In the genomic region with DNA sequence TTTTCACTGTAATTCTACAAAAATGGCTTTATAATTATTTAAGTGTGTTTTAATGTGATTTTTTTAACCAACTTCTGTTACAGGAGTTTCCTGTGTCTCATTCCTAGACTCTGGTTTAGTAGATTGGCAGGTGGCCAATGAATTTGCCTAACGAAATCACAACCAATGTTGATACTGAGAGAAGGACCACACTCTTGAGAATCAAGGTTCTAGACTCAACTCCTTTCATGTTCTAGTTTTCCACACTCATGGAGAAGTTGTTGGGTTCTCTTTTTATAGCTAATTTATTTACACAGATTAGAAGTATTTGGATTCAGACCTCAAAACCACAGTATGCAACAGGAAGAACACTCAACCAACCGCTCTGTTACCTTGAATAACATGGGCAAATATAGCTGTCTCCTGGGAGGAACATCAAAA, we compare ENCODE assay signal across 12 cellular contexts. TPM values are rescaled to one million over a fixed set of nuclear protein-coding genes. Genes with fewer than 3 reads are reported as not detected.
DNase-seq lines count a peak whose midpoint lies in the region; ATAC-seq, FAIRE-seq and TF ChIP-seq lines count a peak whose summit lies in the region.
"Had no signal": no experiment of that assay in that cellular context is flagged by ENCODE, and none has a peak within 500 bp of the region (broad histone marks: within the 10 kb centered on the region; RNA-seq: fewer than 3 reads in every experiment).

No MANE protein-coding gene starts in this region.

- no peaks in the 10 kb centered on the region for H3K9me3 Mint-ChIP-seq in activated T-helper 1 cell treated with anti-CD3 and anti-CD28 coated beads, Interleukin-12 subunit alpha, Interleukin-12 subunit beta, Interleukin-2, Interleukin-4 antibody, amounts not matched to agents 30 ng/mL and 10 ng/mL and 1 ng/mL, durations not matched to agents 14 hours and 24 hours and 36 hours

- H3K4me3 Mint-ChIP-seq in activated T-helper 1 cell treated with anti-CD3 and anti-CD28 coated beads, Interleukin-12 subunit alpha, Interleukin-12 subunit beta, Interleukin-2, Interleukin-4 antibody, amounts not matched to agents 30 ng/mL and 10 ng/mL and 1 ng/mL, durations not matched to agents 14 hours and 24 hours and 36 hours, result no peak overlapping the region

- in situ Hi-C loops in gastrocnemius medialis (cut with MboI; ENCODE audit: low sequenced_read_pairs in 4 of 4), result no loop called here

- TF ChIP-seq POLR2A in H54 (IDR thresholded peaks at IDR 0.05; ENCODE audit: low read depth, low read length) (no peak), gastrocnemius medialis (IDR thresholded peaks at IDR 0.05) (no peak)

- H3K36me3 Mint-ChIP-seq in activated T-helper 1 cell treated with anti-CD3 and anti-CD28 coated beads, Interleukin-12 subunit alpha, Interleukin-12 subunit beta, Interleukin-2, Interleukin-4 antibody, amounts not matched to agents 30 ng/mL and 10 ng/mL and 1 ng/mL, durations not matched to agents 14 hours and 24 hours and 36 hours (ENCODE audit: low read depth), result peaks cover 43% of the 10 kb centered on the region

- H3K9me3 ChIP-seq in gastrocnemius medialis, result no peaks in the 10 kb centered on the region

- H3K27me3 Mint-ChIP-seq in activated T-helper 1 cell treated with anti-CD3 and anti-CD28 coated beads, Interleukin-12 subunit alpha, Interleukin-12 subunit beta, Interleukin-2, Interleukin-4 antibody, amounts not matched to agents 30 ng/mL and 10 ng/mL and 1 ng/mL, durations not matched to agents 14 hours and 24 hours and 36 hours (ENCODE audit: insufficient read depth), result no peaks in the 10 kb centered on the region

- peaks cover 5 to 90% of the 10 kb centered on the region in 2 donors for H3K36me3 ChIP-seq in gastrocnemius medialis

- DNase-seq in DMS 273 (lab: John Stamatoyannopoulos, UW; ENCODE audit: unreplicated experiment) (peak; percentile 25), DMS 273 treated with DMSO at 0.1 percent for 48 hours (lab: John Stamatoyannopoulos, UW) (no peak), H54 (ENCODE audit: insufficient read length, low spot score) (no peak), iris pigment epithelial cell (ENCODE audit: low read depth) (peak; percentile 69), gastrocnemius medialis (no peak), left ventricle myocardium superior (no peak), GM20000 (ENCODE audit: low spot score) (no peak)
- no peak for DNase-seq in activated T-helper 1 cell treated with anti-CD3 and anti-CD28 coated beads, Interleukin-12 subunit alpha, Interleukin-12 subunit beta, Interleukin-2, Interleukin-4 antibody, amounts not matched to agents 30 ng/mL and 10 ng/mL and 1 ng/mL, durations not matched to agents 14 hours and 24 hours and 36 hours (ENCODE audit: low spot score)
- DNase-seq: 8988T, anterior cingulate cortex, foreskin fibroblast had no signal

- H3K27me3 ChIP-seq in gastrocnemius medialis, result no peaks in the 10 kb centered on the region

- intact Hi-C loops in activated T-helper 1 cell treated with anti-CD3 and anti-CD28 coated beads, Interleukin-12 subunit alpha, Interleukin-12 subunit beta, Interleukin-2, Interleukin-4 antibody, amounts not matched to agents 30 ng/mL and 10 ng/mL and 1 ng/mL, durations not matched to agents 14 hours and 24 hours and 36 hours (cut with micrococcal nuclease), result loop anchor here (5.0 kb wide), 1 partner anchor 34 kb away; no protein-coding TSS in a partner anchor
- intact Hi-C loops in gastrocnemius medialis (cut with DNase I; ENCODE audit: low total_unique reads) (no loop called here), left ventricle myocardium superior (cut with micrococcal nuclease) (no loop called here)

- ATAC-seq in gastrocnemius medialis (no peak), left ventricle myocardium superior (no peak)

- peaks cover 20% of the 10 kb centered on the region for H3K4me1 Mint-ChIP-seq in activated T-helper 1 cell treated with anti-CD3 and anti-CD28 coated beads, Interleukin-12 subunit alpha, Interleukin-12 subunit beta, Interleukin-2, Interleukin-4 antibody, amounts not matched to agents 30 ng/mL and 10 ng/mL and 1 ng/mL, durations not matched to agents 14 hours and 24 hours and 36 hours (ENCODE audit: low read depth)

- TF ChIP-seq CTCF in gastrocnemius medialis (IDR thresholded peaks at IDR 0.05 in 4 of 5, conservative IDR thresholded peaks at IDR 0.05 in 1 of 5), result no peak
- TF ChIP-seq CTCF in GM20000 (IDR thresholded peaks at IDR 0.05; ENCODE audit: extremely low read depth, missing control alignments), result no peak

- H3K27ac Mint-ChIP-seq in activated T-helper 1 cell treated with anti-CD3 and anti-CD28 coated beads, Interleukin-12 subunit alpha, Interleukin-12 subunit beta, Interleukin-2, Interleukin-4 antibody, amounts not matched to agents 30 ng/mL and 10 ng/mL and 1 ng/mL, durations not matched to agents 14 hours and 24 hours and 36 hours, result peak overlapping the region; percentile 42

- H3K27ac ChIP-seq in gastrocnemius medialis, result peak overlapping the region in 2 of 4 donors; percentile 3 to 45

- peaks cover 0 to 5% of the 10 kb centered on the region in 2 donors for H3K4me1 ChIP-seq in gastrocnemius medialis

- no peak overlapping the region for H3K4me3 ChIP-seq in gastrocnemius medialis
- H3K4me3 ChIP-seq: lung had no signal

- peak; percentile 36 for FAIRE-seq in H54 (lab: Jason Lieb, UNC)

RNA-seq across cellular contexts. Expression of gene USP34, which starts 22.6 kb away (rescaled TPM):
- 91.3 and 98.1 TPM in 2 replicates for total RNA-seq in activated T-helper 1 cell treated with anti-CD3 and anti-CD28 coated beads, Interleukin-12 subunit alpha, Interleukin-12 subunit beta, Interleukin-2, Interleukin-4 antibody, amounts not matched to agents 30 ng/mL and 10 ng/mL and 1 ng/mL, durations not matched to agents 14 hours and 24 hours and 36 hours
- total RNA-seq in gastrocnemius medialis (100 to 1,000 TPM in 1 of 4 donors, 10 to 100 TPM in 3; 64.5 to 150 (median 76.3) TPM), left ventricle myocardium superior (39.8 TPM)

RNA-seq across cellular contexts. Expression of gene XPO1, which starts 44.6 kb away (rescaled TPM):
- total RNA-seq in activated T-helper 1 cell treated with anti-CD3 and anti-CD28 coated beads, Interleukin-12 subunit alpha, Interleukin-12 subunit beta, Interleukin-2, Interleukin-4 antibody, amounts not matched to agents 30 ng/mL and 10 ng/mL and 1 ng/mL, durations not matched to agents 14 hours and 24 hours and 36 hours, result 213 and 215 TPM in 2 replicates
- total RNA-seq in gastrocnemius medialis (10 to 100 TPM; 34.3 to 69.1 (median 56.3) TPM), left ventricle myocardium superior (66.0 TPM)

Comparison
In these comparisons a context has a peak if more than half of its experiments do, and no peak if none do; other contexts are left out.
1. DNase-seq: peak in DMS 273 (single experiment) and iris pigment epithelial cell (single experiment); none in DMS 273 treated with DMSO at 0.1 percent for 48 hours (single experiment), H54 (single experiment), activated T-helper 1 cell treated with anti-CD3 and anti-CD28 coated beads, Interleukin-12 subunit alpha, Interleukin-12 subunit beta, Interleukin-2, Interleukin-4 antibody, amounts not matched to agents 30 ng/mL and 10 ng/mL and 1 ng/mL, durations not matched to agents 14 hours and 24 hours and 36 hours (single experiment), gastrocnemius medialis (0 of 2), left ventricle myocardium superior (single experiment) and GM20000 (single experiment).